In the genomic region with DNA sequence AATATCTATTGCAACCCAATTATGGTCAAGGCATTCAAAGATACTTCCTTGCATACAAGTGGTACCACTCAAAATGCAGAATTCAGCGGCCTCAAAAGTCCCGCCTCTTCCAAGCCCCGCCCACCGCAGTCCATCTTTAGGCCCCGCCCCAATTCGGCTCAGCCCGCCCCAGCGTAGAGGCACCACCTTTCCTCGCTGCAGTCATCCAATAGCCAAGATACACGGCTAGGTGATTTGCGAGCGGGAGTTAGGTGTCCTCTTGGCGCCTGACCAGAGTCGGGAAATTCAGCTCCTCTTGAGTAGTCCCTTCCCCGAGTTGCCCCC, we compare ENCODE assay signal across 8 cellular contexts. TPM values are rescaled to one million over a fixed set of nuclear protein-coding genes. Genes with fewer than 3 reads are reported as not detected.
A peak's percentile ranks its signal among the peaks of the same experiment; 100 is the strongest.
DNase-seq lines count a peak whose midpoint lies in the region; ATAC-seq and TF ChIP-seq lines count a peak whose summit lies in the region.

No MANE protein-coding gene starts in this region.

- H3K36me3 ChIP-seq in KMS-11 (ENCODE audit: insufficient read depth) (no peaks in the 10 kb centered on the region; the same call in 1 of the 2 replicates), Peyer's patch (no peaks in the 10 kb centered on the region), fibroblast of lung (ENCODE audit: control insufficient read depth, insufficient read depth, low read length) (no peaks in the 10 kb centered on the region)

- no peak for TF ChIP-seq CTCF in KMS-11 (conservative IDR thresholded peaks at IDR 0.05; ENCODE audit: low read depth, low read length)
- TF ChIP-seq CTCF in Peyer's patch (IDR thresholded peaks at IDR 0.05), result no peak
- no peak for TF ChIP-seq CTCF in fibroblast of lung (conservative IDR thresholded peaks at IDR 0.05 in 1 of 2, IDR thresholded peaks at IDR 0.05 in 1 of 2; ENCODE audit: low read depth in 1 of 2, low read length in 2 of 2)

- peaks cover 22% of the 10 kb centered on the region for H3K27me3 Mint-ChIP-seq in activated T-helper 1 cell treated with anti-CD3 and anti-CD28 coated beads, Interleukin-12 subunit alpha, Interleukin-12 subunit beta, Interleukin-2, Interleukin-4 antibody, amounts not matched to agents 30 ng/mL and 10 ng/mL and 1 ng/mL, durations not matched to agents 14 hours and 24 hours and 36 hours (ENCODE audit: insufficient read depth)
- H3K27me3 Mint-ChIP-seq in natural killer cell treated with Interleukin-12 subunit alpha and Interleukin-12 subunit beta and Interleukin-15 and Interleukin-18, amount 100 ng/mL, for 72 hours, result peaks cover 14 to 16% of the 10 kb centered on the region in 2 donors

- H4K20me1 ChIP-seq in KMS-11 (ENCODE audit: insufficient read depth) (0 out of 2 replicates have a peak, but pooled peaks cover 2% of the 10 kb centered on the region), fibroblast of lung (ENCODE audit: control insufficient read depth, extremely low read depth, insufficient read depth, low read length) (no peaks in the 10 kb centered on the region)

- peak in 1 of 2 donors; percentile 23 for TF ChIP-seq POLR2A in Peyer's patch (IDR thresholded peaks at IDR 0.05)

- H3K79me2 ChIP-seq in KMS-11 (ENCODE audit: insufficient read depth, low read depth) (peaks cover 47% of the 10 kb centered on the region), fibroblast of lung (ENCODE audit: control insufficient read depth, insufficient read depth, low read length) (no peaks in the 10 kb centered on the region)

- H2AFZ ChIP-seq in KMS-11 (ENCODE audit: low read depth) (peak overlapping the region; percentile 58), fibroblast of lung (ENCODE audit: low read length) (peak overlapping the region; percentile 96)

- peak overlapping the region; percentile 95 for H3K9ac ChIP-seq in KMS-11
- H3K9ac ChIP-seq in fibroblast of lung (ENCODE audit: insufficient read depth, low read length), result peak overlapping the region; percentile 77

- ATAC-seq in GM21717 (IDR thresholded peaks at IDR 0.05; ENCODE audit: unreplicated experiment), result peak; percentile 70
- ATAC-seq in natural killer cell treated with Interleukin-12 subunit alpha and Interleukin-12 subunit beta and Interleukin-15 and Interleukin-18, amount 100 ng/mL, for 72 hours, result peak; percentile 92 to 94
- peak; percentile 82 for ATAC-seq in stimulated activated naive CD8-positive, alpha-beta T cell treated with anti-CD3 and anti-CD28 coated beads, Interleukin-15, Interleukin-2, amounts not matched to agents 100 U/mL and 50 U/mL, for 24 hours

- peak overlapping the region; percentile 98 for H3K27ac Mint-ChIP-seq in activated T-helper 1 cell treated with anti-CD3 and anti-CD28 coated beads, Interleukin-12 subunit alpha, Interleukin-12 subunit beta, Interleukin-2, Interleukin-4 antibody, amounts not matched to agents 30 ng/mL and 10 ng/mL and 1 ng/mL, durations not matched to agents 14 hours and 24 hours and 36 hours
- peak overlapping the region; percentile 94 to 98 for H3K27ac Mint-ChIP-seq in natural killer cell treated with Interleukin-12 subunit alpha and Interleukin-12 subunit beta and Interleukin-15 and Interleukin-18, amount 100 ng/mL, for 72 hours

- H3K4me3 ChIP-seq in KMS-11 (IDR thresholded peaks at IDR 0.05; ENCODE audit: insufficient read depth, low read depth, low read length), result no peak overlapping the region
- H3K4me3 ChIP-seq in Peyer's patch, result peak overlapping the region; percentile 68 to 84 (median 82)
- H3K4me3 ChIP-seq in fibroblast of lung (replicated peaks in 1 of 4; ENCODE audit: control extremely low read depth in 1 of 4, insufficient read depth in 1 of 4, low read depth in 3 of 4, low read length in 4 of 4), result peak overlapping the region; percentile 75 to 84 (median 84)

- no peaks in the 10 kb centered on the region for H3K9me3 Mint-ChIP-seq in activated T-helper 1 cell treated with anti-CD3 and anti-CD28 coated beads, Interleukin-12 subunit alpha, Interleukin-12 subunit beta, Interleukin-2, Interleukin-4 antibody, amounts not matched to agents 30 ng/mL and 10 ng/mL and 1 ng/mL, durations not matched to agents 14 hours and 24 hours and 36 hours
- no peaks in the 10 kb centered on the region for H3K9me3 Mint-ChIP-seq in natural killer cell treated with Interleukin-12 subunit alpha and Interleukin-12 subunit beta and Interleukin-15 and Interleukin-18, amount 100 ng/mL, for 72 hours

- H3K4me1 ChIP-seq in KMS-11 (ENCODE audit: low read depth, poor library complexity, severe bottlenecking), result peaks cover 35% of the 10 kb centered on the region
- H3K4me1 ChIP-seq in Peyer's patch, result peaks cover 0 to 12% (median 0%) of the 10 kb centered on the region in 4 donors
- peaks cover 4% of the 10 kb centered on the region for H3K4me1 ChIP-seq in fibroblast of lung (ENCODE audit: control insufficient read depth, extremely low read depth, insufficient read depth, low read length)

- H3K9me3 ChIP-seq in Peyer's patch, result no peaks in the 10 kb centered on the region
- H3K9me3 ChIP-seq in fibroblast of lung (ENCODE audit: control insufficient read depth, insufficient read depth, low read depth, low read length), result no peaks in the 10 kb centered on the region

- peaks cover 3% of the 10 kb centered on the region for H3K36me3 Mint-ChIP-seq in activated T-helper 1 cell treated with anti-CD3 and anti-CD28 coated beads, Interleukin-12 subunit alpha, Interleukin-12 subunit beta, Interleukin-2, Interleukin-4 antibody, amounts not matched to agents 30 ng/mL and 10 ng/mL and 1 ng/mL, durations not matched to agents 14 hours and 24 hours and 36 hours (ENCODE audit: low read depth)
- H3K36me3 Mint-ChIP-seq in natural killer cell treated with Interleukin-12 subunit alpha and Interleukin-12 subunit beta and Interleukin-15 and Interleukin-18, amount 100 ng/mL, for 72 hours, result no peaks in the 10 kb centered on the region

- H3K4me1 Mint-ChIP-seq in activated T-helper 1 cell treated with anti-CD3 and anti-CD28 coated beads, Interleukin-12 subunit alpha, Interleukin-12 subunit beta, Interleukin-2, Interleukin-4 antibody, amounts not matched to agents 30 ng/mL and 10 ng/mL and 1 ng/mL, durations not matched to agents 14 hours and 24 hours and 36 hours (ENCODE audit: low read depth), result peaks cover 34% of the 10 kb centered on the region
- H3K4me1 Mint-ChIP-seq in natural killer cell treated with Interleukin-12 subunit alpha and Interleukin-12 subunit beta and Interleukin-15 and Interleukin-18, amount 100 ng/mL, for 72 hours (ENCODE audit: low read depth in 2 of 2), result peaks cover 37 to 38% of the 10 kb centered on the region in 2 donors

- intact Hi-C loops in activated T-helper 1 cell treated with anti-CD3 and anti-CD28 coated beads, Interleukin-12 subunit alpha, Interleukin-12 subunit beta, Interleukin-2, Interleukin-4 antibody, amounts not matched to agents 30 ng/mL and 10 ng/mL and 1 ng/mL, durations not matched to agents 14 hours and 24 hours and 36 hours (cut with micrococcal nuclease), result loop anchor here (1.0 to 5.0 kb wide), 4 partner anchors 33 to 761 kb away; partner anchors contain the start of gene LMAN1

- H3K27ac ChIP-seq in KMS-11 (peak overlapping the region; percentile 89), Peyer's patch (peak overlapping the region; percentile 82 to 90 (median 87)), fibroblast of lung (ENCODE audit: insufficient read depth, low read length) (peak overlapping the region; percentile 75)

- H3K4me3 Mint-ChIP-seq in activated T-helper 1 cell treated with anti-CD3 and anti-CD28 coated beads, Interleukin-12 subunit alpha, Interleukin-12 subunit beta, Interleukin-2, Interleukin-4 antibody, amounts not matched to agents 30 ng/mL and 10 ng/mL and 1 ng/mL, durations not matched to agents 14 hours and 24 hours and 36 hours, result peak overlapping the region; percentile 94
- peak overlapping the region; percentile 81 for H3K4me3 Mint-ChIP-seq in natural killer cell treated with Interleukin-12 subunit alpha and Interleukin-12 subunit beta and Interleukin-15 and Interleukin-18, amount 100 ng/mL, for 72 hours

- no peaks in the 10 kb centered on the region for H3K27me3 ChIP-seq in KMS-11 (ENCODE audit: insufficient read depth, low read depth)
- H3K27me3 ChIP-seq in Peyer's patch, result no peaks in the 10 kb centered on the region
- peaks cover 10% of the 10 kb centered on the region for H3K27me3 ChIP-seq in fibroblast of lung (ENCODE audit: control insufficient read depth, insufficient read depth, low read length)

- H3K4me2 ChIP-seq in KMS-11, result peak overlapping the region; percentile 100
- peak overlapping the region; percentile 87 for H3K4me2 ChIP-seq in fibroblast of lung (ENCODE audit: extremely low read depth, insufficient read depth, low read length)

- DNase-seq in DMS 273 treated with DMSO at 0.1 percent for 48 hours (lab: John Stamatoyannopoulos, UW), result peak; percentile 90
- peak; percentile 92 to 97 (median 93) for DNase-seq in Peyer's patch
- DNase-seq in activated T-helper 1 cell treated with anti-CD3 and anti-CD28 coated beads, Interleukin-12 subunit alpha, Interleukin-12 subunit beta, Interleukin-2, Interleukin-4 antibody, amounts not matched to agents 30 ng/mL and 10 ng/mL and 1 ng/mL, durations not matched to agents 14 hours and 24 hours and 36 hours (ENCODE audit: low spot score), result peak; percentile 88
- DNase-seq in fibroblast of lung (ENCODE audit: low read depth in 2 of 2), result peak; percentile 81 to 83
- peak; percentile 92 for DNase-seq in natural killer cell treated with Interleukin-12 subunit alpha and Interleukin-12 subunit beta and Interleukin-15 and Interleukin-18, amount 100 ng/mL, for 72 hours (ENCODE audit: low spot score)
- DNase-seq in stimulated activated naive CD8-positive, alpha-beta T cell treated with anti-CD3 and anti-CD28 coated beads, Interleukin-15, Interleukin-2, amounts not matched to agents 100 U/mL and 50 U/mL, for 24 hours, result peak; percentile 92

RNA-seq across cellular contexts. Expression of gene SEC11C, which starts 0.4 kb away (rescaled TPM):
- 10 to 100 TPM; 15.7 to 52.9 (median 29.4) TPM for total RNA-seq in Peyer's patch
- total RNA-seq in activated T-helper 1 cell treated with anti-CD3 and anti-CD28 coated beads, Interleukin-12 subunit alpha, Interleukin-12 subunit beta, Interleukin-2, Interleukin-4 antibody, amounts not matched to agents 30 ng/mL and 10 ng/mL and 1 ng/mL, durations not matched to agents 14 hours and 24 hours and 36 hours, result 147 and 148 TPM in 2 replicates
- total RNA-seq in fibroblast of lung, result 14.4 and 16.3 TPM in 2 replicates
- polyA plus RNA-seq in fibroblast of lung, result 12.5 and 13.4 TPM in 2 replicates
- polyA plus RNA-seq in fibroblast of lung (2012), result 31.0 and 31.2 TPM in 2 replicates
- 1.6 and 6.0 TPM in 2 replicates for polyA minus RNA-seq in fibroblast of lung (ENCODE audit: low replicate concordance)
- total RNA-seq in natural killer cell treated with Interleukin-12 subunit alpha and Interleukin-12 subunit beta and Interleukin-15 and Interleukin-18, amount 100 ng/mL, for 72 hours, result 10 to 100 TPM; 79.4 to 83.1 TPM
